In genomic region chr1:18640228-18641004, GRCh38 we compare ENCODE assay signal across 24 cellular contexts. TPM values are rescaled to one million over a fixed set of nuclear protein-coding genes. Genes with fewer than 3 reads are reported as not detected.
DNase-seq lines count a peak whose midpoint lies in the region; ATAC-seq, FAIRE-seq and TF ChIP-seq lines count a peak whose summit lies in the region.
"Had no signal": no experiment of that assay in that cellular context is flagged by ENCODE, and none has a peak within 500 bp of the region (broad histone marks: within the 10 kb centered on the region; RNA-seq: fewer than 3 reads in every experiment).

No MANE protein-coding gene starts in this region.

- H3K4me3 ChIP-seq in SK-N-SH (ENCODE audit: low read depth in 2 of 2, low read length in 1 of 2) (no peak overlapping the region), HEK293 (ENCODE audit: low read depth, low read length) (peak overlapping the region; percentile 30; the same call in 1 of the 2 replicates), GM12878 (no peak overlapping the region), neural progenitor cell (peak overlapping the region; percentile 36)
- H3K4me3 ChIP-seq: BLaER1 treated with 17β-estradiol and CSF1 and Interleukin-3, amounts not matched to agents 10 nM and 100 nM; Peyer's patch; sigmoid colon had no signal

- SMC1A ChIA-PET in GM12878 (lab: Charles Lee; ENCODE audit: uncharacterized antibody, unreplicated experiment): no interaction called here

- in situ Hi-C loops in GM12878 (cut with MboI): no loop called here

- H3K27me3 Mint-ChIP-seq in neural progenitor cell (ENCODE audit: insufficient read depth, low read depth): peaks cover 75% of the 10 kb centered on the region

- H3K27ac ChIP-seq in SK-N-SH (ENCODE audit: low read depth in 2 of 2, low read length in 1 of 2) (no peak overlapping the region), HEK293 (ENCODE audit: extremely low read depth, low read depth, low read length) (no peak overlapping the region; the same call in 1 of the 2 replicates), GM12878 (ENCODE audit: control insufficient read depth, insufficient read depth) (no peak overlapping the region), neural progenitor cell (no peak overlapping the region)
- H3K27ac ChIP-seq: BLaER1 treated with 17β-estradiol and CSF1 and Interleukin-3, amounts not matched to agents 10 nM and 100 nM; Peyer's patch; sigmoid colon; VCaP had no signal

- BruUV-seq in GM12878 (replicated peaks; lab: Mats Ljungman, UMichigan): no TSS peak

- H4K20me1 ChIP-seq in SK-N-SH (ENCODE audit: insufficient read depth) (no peaks in the 10 kb centered on the region), GM12878 (ENCODE audit: control insufficient read depth, insufficient read depth) (no peaks in the 10 kb centered on the region), neural progenitor cell (ENCODE audit: low read depth) (peaks cover 99% of the 10 kb centered on the region)

- no peaks in the 10 kb centered on the region for H3K4me1 ChIP-seq in SK-N-SH (ENCODE audit: control insufficient read depth in 1 of 2, insufficient read depth in 2 of 2, low read depth in 1 of 2, low read length in 1 of 2)
- H3K4me1 ChIP-seq in HEK293 (ENCODE audit: control insufficient read depth, insufficient read depth, low read length): peaks cover 17% of the 10 kb centered on the region
- no peaks in the 10 kb centered on the region for H3K4me1 ChIP-seq in GM12878 (ENCODE audit: control insufficient read depth, insufficient read depth, low read length)
- H3K4me1 ChIP-seq in neural progenitor cell: peaks cover 86% of the 10 kb centered on the region

- H3K4me2 ChIP-seq in SK-N-SH: no peak overlapping the region
- no peak overlapping the region for H3K4me2 ChIP-seq in GM12878 (ENCODE audit: control insufficient read depth, insufficient read depth)
- peak overlapping the region; percentile 76 for H3K4me2 ChIP-seq in neural progenitor cell
- H3K4me2 ChIP-seq: BLaER1 treated with 17β-estradiol and CSF1 and Interleukin-3, amounts not matched to agents 10 nM and 100 nM had no signal

- TF ChIP-seq CTCF in SK-N-SH (IDR thresholded peaks at IDR 0.05) (no peak), HEK293 (tag by site-specific recombination; IDR thresholded peaks at IDR 0.05) (no peak), GM12878 (IDR thresholded peaks at IDR 0.05 in 2 of 3, conservative IDR thresholded peaks at IDR 0.05 in 1 of 3; ENCODE audit: control insufficient read depth in 2 of 3, extremely low read depth in 1 of 3, insufficient read depth in 1 of 3, low read depth in 3 of 3, low read length in 3 of 3) (no peak), neural progenitor cell (IDR thresholded peaks at IDR 0.05) (no peak)

- H3K9me3 ChIP-seq in SK-N-SH (no peaks in the 10 kb centered on the region), HEK293 (ENCODE audit: control insufficient read depth, insufficient read depth, low read depth, low read length) (no peaks in the 10 kb centered on the region), GM12878 (replicated peaks; ENCODE audit: control insufficient read depth, insufficient read depth, low read length) (no peaks in the 10 kb centered on the region), neural progenitor cell (ENCODE audit: low read depth) (no peaks in the 10 kb centered on the region)
- H3K9me3 ChIP-seq: BLaER1 treated with 17β-estradiol and CSF1 and Interleukin-3, amounts not matched to agents 10 nM and 100 nM; Peyer's patch; sigmoid colon had no signal

- no peak for FAIRE-seq in GM12878 (lab: Jason Lieb, UNC)
- FAIRE-seq: endometrium had no signal

- POLR2A ChIA-PET in SK-N-SH (lab: Yijun Ruan, JAX): no interaction called here
- POLR2A ChIA-PET in HEK293 (lab: Yijun Ruan, JAX): interaction anchor here (0.7 kb wide), 1 partner anchor 31 kb away, joined by 4 read pairs; no protein-coding TSS in a partner anchor
- POLR2A ChIA-PET in GM12878 (lab: Charles Lee): no interaction called here

- no peak overlapping the region for H3K9ac ChIP-seq in SK-N-SH
- H3K9ac ChIP-seq in GM12878 (ENCODE audit: control insufficient read depth, insufficient read depth, low read length): no peak overlapping the region
- H3K9ac ChIP-seq in neural progenitor cell: no peak overlapping the region
- H3K9ac ChIP-seq: BLaER1 treated with 17β-estradiol and CSF1 and Interleukin-3, amounts not matched to agents 10 nM and 100 nM had no signal

- TF ChIP-seq RAD21 in SK-N-SH (IDR thresholded peaks at IDR 0.05; ENCODE audit: low read length) (no peak), GM12878 (IDR thresholded peaks at IDR 0.05; ENCODE audit: insufficient read depth, low read depth, low read length) (no peak)

- 12% methylated on average over 38 of the region's 43 CpGs for whole genome bisulfite sequencing in SK-N-SH (ENCODE audit: low lambda C conversion rate)
- 16% methylated on average over 15 of the region's 43 CpGs for WGBS in GM12878 (ENCODE audit: insufficient coverage, insufficient replicate concordance, low lambda C conversion rate, missing lambda C conversion rate)

- DNase-seq in SK-N-SH (peak; percentile 49), GM12878 (ENCODE audit: low read depth, low spot score) (no peak), neural progenitor cell (ENCODE audit: low spot score) (peak; percentile 89), HK-2 (ENCODE audit: unreplicated experiment) (no peak), GM03348 (ENCODE audit: low spot score) (no peak)
- DNase-seq: aorta; DMS53; MV-4-11; NCI-H2081 treated with DMSO at 0.1 percent for 48 hours; NCI-H774; occipital lobe; Peyer's patch; sigmoid colon; stimulated activated CD4-positive, alpha-beta T cell treated with anti-CD3 and anti-CD28 coated beads, Interleukin-1b, Interleukin-23, amount 100 ng/mL, for 48 hours had no signal

- TF ChIP-seq POLR2A in GM12878 (IDR thresholded peaks at IDR 0.05; ENCODE audit: low read depth, low read length) (no peak), GM18505 (IDR thresholded peaks at IDR 0.05; ENCODE audit: borderline replicate concordance, extremely low read depth, insufficient read depth, insufficient read length) (no peak)

- ATAC-seq in SK-N-SH treated with all-trans-retinoic acid at 6 μM for 48 hours: no peak
- ATAC-seq in GM12878: no peak
- no peak for ATAC-seq in GM18505 (IDR thresholded peaks at IDR 0.05; ENCODE audit: unreplicated experiment)

- no peak overlapping the region for H3K27ac Mint-ChIP-seq in neural progenitor cell

- H3F3A ChIP-seq in SK-N-SH (replicated peaks; ENCODE audit: insufficient read depth) (no peaks in the 10 kb centered on the region), neural progenitor cell (ENCODE audit: low read depth) (peaks cover 88% of the 10 kb centered on the region)

- no peak for TF ChIP-seq EP300 in SK-N-SH (IDR thresholded peaks at IDR 0.05; ENCODE audit: borderline replicate concordance in 1 of 2, low read depth in 1 of 2, low read length in 1 of 2)
- TF ChIP-seq EP300 in GM12878 (IDR thresholded peaks at IDR 0.05; ENCODE audit: borderline replicate concordance in 1 of 2, control insufficient read depth in 1 of 2, low read depth in 2 of 2, low read length in 2 of 2): no peak

- H3K36me3 ChIP-seq in SK-N-SH (replicated peaks in 1 of 2; ENCODE audit: control insufficient read depth in 1 of 2, insufficient read depth in 2 of 2, low read length in 1 of 2) (no peaks in the 10 kb centered on the region), HEK293 (ENCODE audit: control insufficient read depth in 2 of 2, insufficient read depth in 1 of 2, low read length in 2 of 2) (no peaks in the 10 kb centered on the region), GM12878 (ENCODE audit: control insufficient read depth in 2 of 2, insufficient read depth in 2 of 2, low read length in 1 of 2) (no peaks in the 10 kb centered on the region), neural progenitor cell (no peaks in the 10 kb centered on the region)
- H3K36me3 ChIP-seq: BLaER1 treated with 17β-estradiol and CSF1 and Interleukin-3, amounts not matched to agents 10 nM and 100 nM; Peyer's patch; sigmoid colon had no signal

- CTCF ChIA-PET in SK-N-SH (lab: Yijun Ruan, JAX) (interaction anchor here (1.3 to 2.8 kb wide), 3 partner anchors 18 to 43 kb away, joined by 3 to 12 read pairs (median 4); no protein-coding TSS in a partner anchor), HEK293 (lab: Yijun Ruan, JAX) (interaction anchor here (1.6 kb wide), 1 partner anchor 44 kb away, joined by 4 read pairs; no protein-coding TSS in a partner anchor), GM12878 (lab: Yijun Ruan, JAX) (no interaction called here)

- H3K4me1 Mint-ChIP-seq in neural progenitor cell: peaks cover 79% of the 10 kb centered on the region

- H3K4me3 Mint-ChIP-seq in neural progenitor cell: peak overlapping the region; percentile 79

- intact Hi-C loops in GM12878 (cut with micrococcal nuclease; ENCODE audit: unreplicated experiment): no loop called here

- H2AFZ ChIP-seq in SK-N-SH (ENCODE audit: low read depth) (no peak overlapping the region), GM12878 (ENCODE audit: control insufficient read depth, low read depth, low read length) (no peak overlapping the region), neural progenitor cell (replicated peaks) (no peak overlapping the region)

- RAD21 ChIA-PET in GM12878 (lab: Charles Lee; ENCODE audit: unreplicated experiment): no interaction called here

- H3K27me3 ChIP-seq in SK-N-SH (ENCODE audit: insufficient read depth): peaks cover 100% of the 10 kb centered on the region
- H3K27me3 ChIP-seq in GM12878 (replicated peaks in 1 of 2; ENCODE audit: control insufficient read depth in 2 of 2, insufficient read depth in 2 of 2, low read length in 1 of 2): peaks cover 27 to 36% of the 10 kb centered on the region in 2 experiments
- peaks cover 100% of the 10 kb centered on the region for H3K27me3 ChIP-seq in neural progenitor cell

- no peaks in the 10 kb centered on the region for H3K9me2 ChIP-seq in SK-N-SH

- H3K9me3 Mint-ChIP-seq in neural progenitor cell: no peaks in the 10 kb centered on the region
- H3K9me3 Mint-ChIP-seq: IgD-negative memory B cell had no signal

- no peaks in the 10 kb centered on the region for H3K79me2 ChIP-seq in SK-N-SH (ENCODE audit: insufficient read depth)
- no peaks in the 10 kb centered on the region for H3K79me2 ChIP-seq in GM12878 (ENCODE audit: control insufficient read depth, insufficient read depth, low read length)
- no peaks in the 10 kb centered on the region for H3K79me2 ChIP-seq in neural progenitor cell (ENCODE audit: low read depth)

- no peaks in the 10 kb centered on the region for H3K36me3 Mint-ChIP-seq in neural progenitor cell

RNA-seq across cellular contexts. Expression of gene PAX7, which starts 9.8 kb away (rescaled TPM):
- not detected in 2 replicates for polyA plus RNA-seq in SK-N-SH (2012; rRNA removed)
- not detected in 2 replicates for polyA plus RNA-seq in SK-N-SH (2012; cell fraction: cytosol; rRNA removed)
- not detected in 2 replicates for polyA plus RNA-seq in SK-N-SH (2012; cell fraction: nucleus; rRNA removed)
- not detected in 2 replicates for total RNA-seq in GM12878 (2013; cell fraction: nucleolus; rRNA removed)
- not detected in 2 replicates for total RNA-seq in GM12878 (2014; rRNA removed)
- not detected in 2 replicates for total RNA-seq in GM12878 (2014; rRNA removed; fragmentation: Illumina TruSeq; extraction: Trizol)
- total RNA-seq in GM12878 (2021): not detected in 2 replicates
- polyA plus RNA-seq in GM12878 (2011; ENCODE audit: low read depth): not detected
- polyA plus RNA-seq in GM12878 (2011; rRNA removed): not detected in 2 replicates
- polyA plus RNA-seq in GM12878 (2011; cell fraction: cytosol; rRNA removed): not detected in 2 replicates
- not detected in 2 replicates for polyA plus RNA-seq in GM12878 (2011; cell fraction: nucleus; rRNA removed)
- polyA plus RNA-seq in GM12878 (2012): not detected in 2 replicates
- not detected in 2 replicates for polyA plus RNA-seq in GM12878 (2014; fragmentation: Illumina TruSeq; extraction: Trizol)
- not detected for polyA plus RNA-seq in GM12878 (2014; fragmentation: Nextera tagmentation; extraction: Ambion mirVana)
- not detected in 2 replicates for polyA plus RNA-seq in GM12878 (2014; rRNA removed)
- not detected for polyA plus RNA-seq in GM12878 (2016; fragmentation: Nextera tagmentation; extraction: Ambion mirVana)
- not detected in 2 replicates for polyA minus RNA-seq in GM12878 (2011; rRNA and poly(A)+ RNA removed)
- not detected in 2 replicates for polyA minus RNA-seq in GM12878 (2011; cell fraction: cytosol; rRNA and poly(A)+ RNA removed)
- polyA minus RNA-seq in GM12878 (2011; cell fraction: nucleus; rRNA and poly(A)+ RNA removed): not detected in 2 replicates
- total RNA-seq in neural progenitor cell (ENCODE audit: low replicate concordance): 0.06 and 0.46 TPM in 2 replicates
- total RNA-seq: A172, aorta, chondrocyte, occipital lobe, Peyer's patch, sigmoid colon, ureter had no signal
- polyA plus RNA-seq: aorta, IgD-negative memory B cell, sigmoid colon had no signal

Comparison
In these comparisons a context has a peak if more than half of its experiments do, and no peak if none do; other contexts are left out.
1. DNase-seq: peak in SK-N-SH (single experiment) and neural progenitor cell (single experiment); none in GM12878 (single experiment), HK-2 (single experiment) and GM03348 (single experiment).
2. H3K4me3 ChIP-seq: peak in HEK293 (single experiment) and neural progenitor cell (single experiment); none in SK-N-SH (0 of 2) and GM12878 (single experiment).